13 cellular contexts compared by ENCODE assay signal in the genomic region with DNA sequence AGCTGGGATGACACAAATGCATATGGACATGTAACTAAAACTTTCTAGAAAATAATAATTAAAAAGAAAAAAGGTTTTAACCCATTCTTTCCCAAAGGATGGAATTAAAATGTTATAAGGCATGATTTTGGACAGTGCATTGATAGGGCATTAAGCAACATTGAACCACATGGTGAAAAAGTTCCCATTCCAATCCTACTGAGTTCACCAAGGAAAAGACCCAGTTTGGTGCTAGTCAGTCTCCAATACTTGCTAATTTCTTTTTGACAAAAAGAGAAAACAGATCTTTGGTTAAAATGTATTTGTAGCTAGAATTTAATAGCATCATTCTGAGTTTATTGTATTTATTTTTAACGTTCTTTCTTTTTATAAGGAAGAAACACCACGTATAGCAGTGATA. TPM values are rescaled to one million over a fixed set of nuclear protein-coding genes. Genes with fewer than 3 reads are reported as not detected.
DNase-seq lines count a peak whose midpoint lies in the region; ATAC-seq and TF ChIP-seq lines count a peak whose summit lies in the region.
"Had no signal": no experiment of that assay in that cellular context is flagged by ENCODE, and none has a peak within 500 bp of the region (broad histone marks: within the 10 kb centered on the region; RNA-seq: fewer than 3 reads in every experiment).

No MANE protein-coding gene starts in this region.

- in situ Hi-C loops in gastrocnemius medialis (cut with MboI; ENCODE audit: low sequenced_read_pairs in 4 of 4): no loop called here

- DNase-seq in AG10803 (ENCODE audit: low read depth) (peak; percentile 36), gastrocnemius medialis (no peak), body of pancreas (no peak)
- no peak for DNase-seq in CD4-positive, alpha-beta T cell
- DNase-seq in activated T-helper 2 cell treated with anti-CD3 and anti-CD28 coated beads, Interferon-gamma antibody, Interleukin-2, Interleukin-4, amounts not matched to agents 10 μg/mL and 5 μg/mL and 100 μg/mL, durations not matched to agents 14 hours and 24 hours and 36 hours (ENCODE audit: low spot score): no peak
- DNase-seq in stimulated activated naive B cell treated with anti-CD40 and anti-IgM and Interleukin-4, amounts not matched to agents 10 μg/mL and 1 μg/mL and 100 μg/mL, for 72 hours: no peak
- DNase-seq: Caco-2, NCI-H1417 treated with DMSO at 0.1 percent for 48 hours, NCI-H2029 treated with DMSO at 0.1 percent for 48 hours, NCI-H524 had no signal

- H3K36me3 ChIP-seq in gastrocnemius medialis (peaks cover 0 to 2% of the 10 kb centered on the region in 2 donors), body of pancreas (replicated peaks in 1 of 2; ENCODE audit: insufficient read depth in 1 of 2, low read depth in 2 of 2) (no peaks in the 10 kb centered on the region)

- H3K9me3 Mint-ChIP-seq in CD4-positive, alpha-beta T cell: peaks cover 8% of the 10 kb centered on the region
- H3K9me3 Mint-ChIP-seq in activated T-helper 17 cell treated with anti-CD3 and anti-CD28 coated beads, Interleukin-2, amount 50 U/mL, for 72 hours: peaks cover 6% of the 10 kb centered on the region
- peaks cover 5% of the 10 kb centered on the region for H3K9me3 Mint-ChIP-seq in activated T-helper 2 cell treated with anti-CD3 and anti-CD28 coated beads, Interferon-gamma antibody, Interleukin-2, Interleukin-4, amounts not matched to agents 10 μg/mL and 5 μg/mL and 100 μg/mL, durations not matched to agents 14 hours and 24 hours and 36 hours
- peaks cover 12 to 14% of the 10 kb centered on the region in 2 donors for H3K9me3 Mint-ChIP-seq in stimulated activated naive B cell treated with anti-CD40 and anti-IgM and Interleukin-4, amounts not matched to agents 10 μg/mL and 1 μg/mL and 100 μg/mL, for 72 hours

- TF ChIP-seq CTCF in AG10803 (conservative IDR thresholded peaks at IDR 0.05; ENCODE audit: low read length): no peak
- no peak for TF ChIP-seq CTCF in CD4-positive, alpha-beta T cell (IDR thresholded peaks at IDR 0.05)
- TF ChIP-seq CTCF in gastrocnemius medialis (IDR thresholded peaks at IDR 0.05 in 4 of 5, conservative IDR thresholded peaks at IDR 0.05 in 1 of 5): no peak
- no peak for TF ChIP-seq CTCF in body of pancreas (IDR thresholded peaks at IDR 0.05)

- H3K9me3 ChIP-seq in CD4-positive, alpha-beta T cell (ENCODE audit: control insufficient read depth, low read length): peaks cover 11% of the 10 kb centered on the region
- H3K9me3 ChIP-seq in gastrocnemius medialis: no peaks in the 10 kb centered on the region
- H3K9me3 ChIP-seq in body of pancreas: no peaks in the 10 kb centered on the region

- H3K36me3 Mint-ChIP-seq in CD4-positive, alpha-beta T cell (ENCODE audit: low read depth): no peaks in the 10 kb centered on the region
- H3K36me3 Mint-ChIP-seq in activated T-helper 17 cell treated with anti-CD3 and anti-CD28 coated beads, Interleukin-2, amount 50 U/mL, for 72 hours (ENCODE audit: low read depth): no peaks in the 10 kb centered on the region
- H3K36me3 Mint-ChIP-seq in activated T-helper 2 cell treated with anti-CD3 and anti-CD28 coated beads, Interferon-gamma antibody, Interleukin-2, Interleukin-4, amounts not matched to agents 10 μg/mL and 5 μg/mL and 100 μg/mL, durations not matched to agents 14 hours and 24 hours and 36 hours (ENCODE audit: low read depth): no peaks in the 10 kb centered on the region
- H3K36me3 Mint-ChIP-seq in stimulated activated naive B cell treated with anti-CD40 and anti-IgM and Interleukin-4, amounts not matched to agents 10 μg/mL and 1 μg/mL and 100 μg/mL, for 72 hours: peaks cover 7 to 11% of the 10 kb centered on the region in 2 donors

- CTCF ChIA-PET in CD4-positive, alpha-beta T cell (lab: Charles Lee): interaction anchor here (0.7 kb wide), 1 partner anchor 26 kb away, joined by 3 read pairs; no protein-coding TSS in a partner anchor

- intact Hi-C loops in CD4-positive, alpha-beta T cell (cut with DNase I, micrococcal nuclease): no loop called here
- intact Hi-C loops in gastrocnemius medialis (cut with DNase I; ENCODE audit: low total_unique reads) (no loop called here), body of pancreas (cut with DNase I) (no loop called here)
- intact Hi-C loops in activated T-helper 2 cell treated with anti-CD3 and anti-CD28 coated beads, Interferon-gamma antibody, Interleukin-2, Interleukin-4, amounts not matched to agents 10 μg/mL and 5 μg/mL and 100 μg/mL, durations not matched to agents 14 hours and 24 hours and 36 hours (cut with micrococcal nuclease): no loop called here

- no peak for ATAC-seq in CD4-positive, alpha-beta T cell (ENCODE audit: poor library complexity)
- no peak for ATAC-seq in activated T-helper 17 cell treated with anti-CD3 and anti-CD28 coated beads, Interleukin-2, amount 50 U/mL, for 72 hours (replicated peaks)
- ATAC-seq in gastrocnemius medialis (no peak), HG02981 (IDR thresholded peaks at IDR 0.05; ENCODE audit: unreplicated experiment) (no peak), body of pancreas (no peak)
- ATAC-seq in stimulated activated naive B cell treated with anti-CD40 and anti-IgM and Interleukin-4, amounts not matched to agents 10 μg/mL and 1 μg/mL and 100 μg/mL, for 72 hours (replicated peaks): no peak
- ATAC-seq: HCT116 had no signal

- H3K27me3 Mint-ChIP-seq in CD4-positive, alpha-beta T cell: peaks cover 26% of the 10 kb centered on the region
- H3K27me3 Mint-ChIP-seq in activated T-helper 17 cell treated with anti-CD3 and anti-CD28 coated beads, Interleukin-2, amount 50 U/mL, for 72 hours: peaks cover 19% of the 10 kb centered on the region
- H3K27me3 Mint-ChIP-seq in activated T-helper 2 cell treated with anti-CD3 and anti-CD28 coated beads, Interferon-gamma antibody, Interleukin-2, Interleukin-4, amounts not matched to agents 10 μg/mL and 5 μg/mL and 100 μg/mL, durations not matched to agents 14 hours and 24 hours and 36 hours (ENCODE audit: low read depth): peaks cover 10% of the 10 kb centered on the region
- H3K27me3 Mint-ChIP-seq in stimulated activated naive B cell treated with anti-CD40 and anti-IgM and Interleukin-4, amounts not matched to agents 10 μg/mL and 1 μg/mL and 100 μg/mL, for 72 hours: no peaks in the 10 kb centered on the region

- peaks cover 11% of the 10 kb centered on the region for H3K4me1 Mint-ChIP-seq in CD4-positive, alpha-beta T cell (ENCODE audit: low read depth)
- peaks cover 11% of the 10 kb centered on the region for H3K4me1 Mint-ChIP-seq in activated T-helper 17 cell treated with anti-CD3 and anti-CD28 coated beads, Interleukin-2, amount 50 U/mL, for 72 hours
- peaks cover 4% of the 10 kb centered on the region for H3K4me1 Mint-ChIP-seq in activated T-helper 2 cell treated with anti-CD3 and anti-CD28 coated beads, Interferon-gamma antibody, Interleukin-2, Interleukin-4, amounts not matched to agents 10 μg/mL and 5 μg/mL and 100 μg/mL, durations not matched to agents 14 hours and 24 hours and 36 hours (ENCODE audit: low read depth)
- H3K4me1 Mint-ChIP-seq in stimulated activated naive B cell treated with anti-CD40 and anti-IgM and Interleukin-4, amounts not matched to agents 10 μg/mL and 1 μg/mL and 100 μg/mL, for 72 hours: peaks cover 22 to 29% of the 10 kb centered on the region in 2 donors

- POLR2A ChIA-PET in CD4-positive, alpha-beta T cell (lab: Charles Lee): no interaction called here

- H3K27ac ChIP-seq in CD4-positive, alpha-beta T cell (ENCODE audit: low read depth, low read length): no peak overlapping the region
- peak overlapping the region in 3 of 4 donors; percentile 30 to 70 (median 54) for H3K27ac ChIP-seq in gastrocnemius medialis
- H3K27ac ChIP-seq in body of pancreas: no peak overlapping the region

- H3K27me3 ChIP-seq in CD4-positive, alpha-beta T cell (ENCODE audit: control insufficient read depth, insufficient read depth, low read length): peaks cover 8% of the 10 kb centered on the region
- H3K27me3 ChIP-seq in gastrocnemius medialis (no peaks in the 10 kb centered on the region), body of pancreas (no peaks in the 10 kb centered on the region)

- TF ChIP-seq POLR2A in gastrocnemius medialis (IDR thresholded peaks at IDR 0.05) (no peak), body of pancreas (IDR thresholded peaks at IDR 0.05) (no peak)

- H3K4me3 Mint-ChIP-seq in CD4-positive, alpha-beta T cell: peak overlapping the region; percentile 87
- peak overlapping the region; percentile 76 for H3K4me3 Mint-ChIP-seq in activated T-helper 17 cell treated with anti-CD3 and anti-CD28 coated beads, Interleukin-2, amount 50 U/mL, for 72 hours
- no peak overlapping the region for H3K4me3 Mint-ChIP-seq in activated T-helper 2 cell treated with anti-CD3 and anti-CD28 coated beads, Interferon-gamma antibody, Interleukin-2, Interleukin-4, amounts not matched to agents 10 μg/mL and 5 μg/mL and 100 μg/mL, durations not matched to agents 14 hours and 24 hours and 36 hours (ENCODE audit: low read depth)
- no peak overlapping the region for H3K4me3 Mint-ChIP-seq in stimulated activated naive B cell treated with anti-CD40 and anti-IgM and Interleukin-4, amounts not matched to agents 10 μg/mL and 1 μg/mL and 100 μg/mL, for 72 hours

- no peak overlapping the region for H3K27ac Mint-ChIP-seq in CD4-positive, alpha-beta T cell
- H3K27ac Mint-ChIP-seq in activated T-helper 17 cell treated with anti-CD3 and anti-CD28 coated beads, Interleukin-2, amount 50 U/mL, for 72 hours: peak overlapping the region; percentile 70
- no peak overlapping the region for H3K27ac Mint-ChIP-seq in activated T-helper 2 cell treated with anti-CD3 and anti-CD28 coated beads, Interferon-gamma antibody, Interleukin-2, Interleukin-4, amounts not matched to agents 10 μg/mL and 5 μg/mL and 100 μg/mL, durations not matched to agents 14 hours and 24 hours and 36 hours
- no peak overlapping the region for H3K27ac Mint-ChIP-seq in stimulated activated naive B cell treated with anti-CD40 and anti-IgM and Interleukin-4, amounts not matched to agents 10 μg/mL and 1 μg/mL and 100 μg/mL, for 72 hours

- H3K4me1 ChIP-seq in gastrocnemius medialis (peaks cover 19% of the 10 kb centered on the region in 2 donors), body of pancreas (no peaks in the 10 kb centered on the region)
- H3K4me1 ChIP-seq: Caco-2 had no signal

- WGBS in body of pancreas, 2 donors: 88 to 90% methylated on average over 2 of the region's 2 CpGs

- no peak overlapping the region for H3K4me3 ChIP-seq in AG10803 (ENCODE audit: low read length)
- peak overlapping the region in 1 of 4 donors; percentile 26 for H3K4me3 ChIP-seq in gastrocnemius medialis
- H3K4me3 ChIP-seq in body of pancreas: no peak overlapping the region

RNA-seq across cellular contexts. Expression of a gene that starts 28.1 kb away (rescaled TPM):
- total RNA-seq in CD4-positive, alpha-beta T cell: not detected
- total RNA-seq in activated T-helper 17 cell treated with anti-CD3 and anti-CD28 coated beads, Interleukin-2, amount 50 U/mL, for 72 hours: under 1 TPM; 0.15 to 0.16 TPM
- total RNA-seq in gastrocnemius medialis: 10 to 100 TPM in 3 of 4 donors, 1 to 10 TPM in 1; 7.9 to 13.5 (median 11.7) TPM
- total RNA-seq in activated T-helper 2 cell treated with anti-CD3 and anti-CD28 coated beads, Interferon-gamma antibody, Interleukin-2, Interleukin-4, amounts not matched to agents 10 μg/mL and 5 μg/mL and 100 μg/mL, durations not matched to agents 14 hours and 24 hours and 36 hours: 0.09 TPM in 1 of 2 replicates, not detected in the other
- 10 to 100 TPM in 1 of 2 donors, 1 to 10 TPM in 1; 8.6 to 17.9 TPM for total RNA-seq in body of pancreas

Comparison
In these comparisons a context has a peak if more than half of its experiments do, and no peak if none do; other contexts are left out.
1. H3K27ac ChIP-seq: peak in gastrocnemius medialis (3 of 4); none in CD4-positive, alpha-beta T cell (single experiment) and body of pancreas (0 of 4).
2. H3K4me3 Mint-ChIP-seq: peak in CD4-positive, alpha-beta T cell (single experiment) and activated T-helper 17 cell treated with anti-CD3 and anti-CD28 coated beads, Interleukin-2, amount 50 U/mL, for 72 hours (single experiment); none in activated T-helper 2 cell treated with anti-CD3 and anti-CD28 coated beads, Interferon-gamma antibody, Interleukin-2, Interleukin-4, amounts not matched to agents 10 μg/mL and 5 μg/mL and 100 μg/mL, durations not matched to agents 14 hours and 24 hours and 36 hours (single experiment) and stimulated activated naive B cell treated with anti-CD40 and anti-IgM and Interleukin-4, amounts not matched to agents 10 μg/mL and 1 μg/mL and 100 μg/mL, for 72 hours (0 of 2).